8 cellular contexts compared by ENCODE assay signal in genomic region chr1:226940029-226940805, GRCh38. TPM values are rescaled to one million over a fixed set of nuclear protein-coding genes. Genes with fewer than 3 reads are reported as not detected.
DNase-seq lines count a peak whose midpoint lies in the region; ATAC-seq lines count a peak whose summit lies in the region.

Gene COQ8A (plus strand): TSS chr1:226940294. CDS start chr1:226961386, 21,092 bp downstream.

- peak within 1 kb of the TSS; percentile 76 to 99 (median 97) for H3K27ac ChIP-seq in BLaER1 treated with 17β-estradiol and CSF1 and Interleukin-3, amounts not matched to agents 10 nM and 100 nM

- peaks cover 10 to 17% (median 12%) of the 10 kb centered on the region in 11 experiments for H3K9me3 ChIP-seq in BLaER1 treated with 17β-estradiol and CSF1 and Interleukin-3, amounts not matched to agents 10 nM and 100 nM (replicated peaks in 1 of 11)

- H4K20me1 ChIP-seq in BLaER1 treated with 17β-estradiol and CSF1 and Interleukin-3, amounts not matched to agents 10 nM and 100 nM: peaks cover 0 to 33% (median 5%) of the 10 kb centered on the region in 11 experiments; a peak in 10 of 22 replicates

- ATAC-seq in GM19452 (IDR thresholded peaks at IDR 0.05; ENCODE audit: unreplicated experiment) (peak; percentile 95), HG03575 (IDR thresholded peaks at IDR 0.05; ENCODE audit: extremely low read depth, insufficient number of reproducible peaks, low FRiP score, unreplicated experiment) (peak; percentile 94), left lobe of liver (peak; percentile 86)

- H3K4me3 ChIP-seq in BLaER1 treated with 17β-estradiol and CSF1 and Interleukin-3, amounts not matched to agents 10 nM and 100 nM: peak within 1 kb of the TSS; percentile 69 to 87 (median 74)

- H3K4me2 ChIP-seq in BLaER1 treated with 17β-estradiol and CSF1 and Interleukin-3, amounts not matched to agents 10 nM and 100 nM: peak within 1 kb of the TSS; percentile 90 to 99 (median 96)

- peak; percentile 100 for DNase-seq in NCI-H82 (lab: John Stamatoyannopoulos, UW)
- DNase-seq in activated CD4-positive, alpha-beta T cell treated with anti-CD3 and anti-CD28 coated beads, Interleukin-2, amount 50 U/mL, for 48 hours: peak; percentile 97 to 98
- DNase-seq in dermis blood vessel endothelial cell: peak; percentile 99
- DNase-seq in left lobe of liver (ENCODE audit: low spot score): peak; percentile 100
- peak; percentile 98 to 99 for DNase-seq in stimulated activated CD4-positive, alpha-beta T cell treated with anti-CD3 and anti-CD28 coated beads, Interleukin-2, amount 100 ng/mL, for 24 hours

- H3K4me1 ChIP-seq in BLaER1 treated with 17β-estradiol and CSF1 and Interleukin-3, amounts not matched to agents 10 nM and 100 nM: peaks cover 49 to 66% (median 55%) of the 10 kb centered on the region in 10 experiments

- H3K9ac ChIP-seq in BLaER1 treated with 17β-estradiol and CSF1 and Interleukin-3, amounts not matched to agents 10 nM and 100 nM: peak within 1 kb of the TSS; percentile 83 to 97 (median 93)

- H3K27me3 ChIP-seq in BLaER1 treated with 17β-estradiol and CSF1 and Interleukin-3, amounts not matched to agents 10 nM and 100 nM: no peaks in the 10 kb centered on the region

- no peaks in the 10 kb centered on the region; a peak in 1 of 22 replicates for H3K36me3 ChIP-seq in BLaER1 treated with 17β-estradiol and CSF1 and Interleukin-3, amounts not matched to agents 10 nM and 100 nM

RNA-seq across cellular contexts. Expression of gene COQ8A, which starts in this region (rescaled TPM):
- total RNA-seq in dermis blood vessel endothelial cell (25.7 and 37.4 TPM in 2 replicates), left lobe of liver (87.3 TPM)

Comparison
In these comparisons a context has a peak if more than half of its experiments do, and no peak if none do; other contexts are left out.
1. Peak in every context shown above with its lines: DNase-seq, ATAC-seq, H3K4me3 ChIP-seq and H3K27ac ChIP-seq.